ENCODE assay signal across 2 cellular contexts in the genomic region with DNA sequence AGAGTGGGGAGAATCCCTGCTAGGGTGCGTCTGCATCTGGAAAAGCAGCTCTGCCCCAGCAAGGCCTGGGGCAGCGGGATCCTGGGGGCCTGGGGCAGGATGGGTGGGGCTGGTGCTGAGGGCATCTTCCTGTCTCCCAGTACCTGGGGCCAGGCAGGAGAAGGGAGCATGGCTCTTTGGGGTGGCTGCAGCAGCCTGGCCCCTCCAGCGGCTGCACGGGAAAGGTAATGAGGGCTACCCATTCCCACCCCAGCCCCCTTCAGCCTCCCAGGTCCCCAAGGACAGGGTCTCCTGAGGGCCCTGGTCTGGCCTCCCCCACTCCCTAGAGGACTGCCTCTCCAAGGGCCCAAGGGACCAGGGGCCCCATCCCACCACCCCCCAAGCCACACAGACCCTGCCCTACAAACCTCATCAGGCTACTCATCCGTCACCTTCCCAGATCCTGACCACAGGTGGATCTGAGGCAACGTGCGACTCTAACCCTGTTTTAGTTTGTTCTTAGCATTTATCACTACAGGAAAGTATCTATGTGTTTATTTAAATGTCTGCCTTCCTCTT.
TF ChIP-seq lines count a peak whose summit lies in the region.

No MANE protein-coding gene starts in this region.

TF ChIP-seq in IMR-90, 13 proteins besides CTCF, POLR2A, EP300 and RAD21:
- no peak for TF ChIP-seq RFX5 (IDR thresholded peaks at IDR 0.05; ENCODE audit: low read depth, low read length)
- TF ChIP-seq MAZ (IDR thresholded peaks at IDR 0.05; ENCODE audit: borderline replicate concordance, low read depth, low read length): no peak

TF ChIP-seq in H1, 55 proteins besides CTCF, POLR2A, EP300 and RAD21:
- no peak for TF ChIP-seq TEAD4 (IDR thresholded peaks at IDR 0.05; ENCODE audit: low read depth, low read length)
- no peak for TF ChIP-seq CHD1 (IDR thresholded peaks at IDR 0.05; ENCODE audit: low read depth, low read length)
- TF ChIP-seq SIX5 (IDR thresholded peaks at IDR 0.05; ENCODE audit: low read depth, low read length): no peak
- TF ChIP-seq, protein P1, sequence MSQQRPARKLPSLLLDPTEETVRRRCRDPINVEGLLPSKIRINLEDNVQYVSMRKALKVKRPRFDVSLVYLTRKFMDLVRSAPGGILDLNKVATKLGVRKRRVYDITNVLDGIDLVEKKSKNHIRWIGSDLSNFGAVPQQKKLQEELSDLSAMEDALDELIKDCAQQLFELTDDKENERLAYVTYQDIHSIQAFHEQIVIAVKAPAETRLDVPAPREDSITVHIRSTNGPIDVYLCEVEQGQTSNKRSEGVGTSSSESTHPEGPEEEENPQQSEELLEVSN (IDR thresholded peaks at IDR 0.05): no peak
- no peak for TF ChIP-seq SAP30 (IDR thresholded peaks at IDR 0.05; ENCODE audit: insufficient read depth, insufficient replicate concordance, low read length)
- TF ChIP-seq TAF7 (optimal IDR thresholded peaks at IDR 0.05; ENCODE audit: borderline replicate concordance, low read depth, low read length): no peak
- no peak for TF ChIP-seq SUZ12 (IDR thresholded peaks at IDR 0.05; ENCODE audit: low read length)
- TF ChIP-seq EGR1 (IDR thresholded peaks at IDR 0.05; ENCODE audit: borderline replicate concordance, low read depth, low read length): no peak
- no peak for TF ChIP-seq TCF12 (IDR thresholded peaks at IDR 0.05; ENCODE audit: low read depth, low read length)
- TF ChIP-seq CBX5 (IDR thresholded peaks at IDR 0.05; ENCODE audit: low read depth, low read length): no peak
- no peak for TF ChIP-seq GABPA (IDR thresholded peaks at IDR 0.05; ENCODE audit: borderline replicate concordance, insufficient read depth, low read length)
- TF ChIP-seq POLR2AphosphoS5 (IDR thresholded peaks at IDR 0.05; ENCODE audit: low read depth, low read length): no peak
- no peak for TF ChIP-seq CHD2 (IDR thresholded peaks at IDR 0.05; ENCODE audit: low read length)
- TF ChIP-seq NRF1 (IDR thresholded peaks at IDR 0.05; ENCODE audit: low read depth, low read length): no peak
- TF ChIP-seq SIRT6 (IDR thresholded peaks at IDR 0.05; ENCODE audit: low read length): no peak
